ENCODE assay signal across 9 cellular contexts in genomic region chr9:21996438-21996837, GRCh38. TPM values are rescaled to one million over a fixed set of nuclear protein-coding genes. Genes with fewer than 3 reads are reported as not detected.
DNase-seq lines count a peak whose midpoint lies in the region; ATAC-seq, FAIRE-seq and TF ChIP-seq lines count a peak whose summit lies in the region.
"Had no signal": no experiment of that assay in that cellular context is flagged by ENCODE, and none has a peak within 500 bp of the region (broad histone marks: within the 10 kb centered on the region; RNA-seq: fewer than 3 reads in every experiment).

No MANE protein-coding gene starts in this region.

- H3K36me3 ChIP-seq in Karpas-422 (ENCODE audit: insufficient read depth, low read length) (peaks cover 3% of the 10 kb centered on the region; the same call in 1 of the 2 replicates), kidney (ENCODE audit: control insufficient read depth in 1 of 2, insufficient read depth in 2 of 2, low read length in 2 of 2) (no peaks in the 10 kb centered on the region), thyroid gland (no peaks in the 10 kb centered on the region)

- H3K27ac ChIP-seq in Karpas-422 (ENCODE audit: low read length) (peak overlapping the region; percentile 95), kidney (ENCODE audit: low read depth in 2 of 2, low read length in 2 of 2) (no peak overlapping the region), thyroid gland (no peak overlapping the region)

- H4K20me1 ChIP-seq in Karpas-422 (ENCODE audit: insufficient read depth, low read depth, low read length) = no peaks in the 10 kb centered on the region

- no peaks in the 10 kb centered on the region for H3K36me3 Mint-ChIP-seq in activated CD4-positive, alpha-beta memory T cell treated with anti-CD3 and anti-CD28 coated beads for 36 hours

- CTCF ChIA-PET in activated CD4-positive, alpha-beta memory T cell treated with anti-CD3 and anti-CD28 coated beads for 36 hours (lab: Charles Lee) = interaction anchor here (0.7 to 11.0 kb wide), 3 partner anchors 9 to 183 kb away, joined by 3 to 88 read pairs (median 4); partner anchors contain the start of gene CDKN2B

- H3K27me3 ChIP-seq in Karpas-422 (ENCODE audit: low read length) = no peaks in the 10 kb centered on the region
- H3K27me3 ChIP-seq in thyroid gland = peaks cover 10% of the 10 kb centered on the region

- TF ChIP-seq POLR2A in thyroid gland (IDR thresholded peaks at IDR 0.05) = no peak

- H3K27me3 Mint-ChIP-seq in activated CD4-positive, alpha-beta memory T cell treated with anti-CD3 and anti-CD28 coated beads for 36 hours = peaks cover 22% of the 10 kb centered on the region

- peak overlapping the region; percentile 83 for H3K4me2 ChIP-seq in Karpas-422 (ENCODE audit: low read depth, low read length, poor library complexity, severe bottlenecking)

- intact Hi-C loops in activated CD4-positive, alpha-beta memory T cell treated with anti-CD3 and anti-CD28 coated beads for 36 hours (cut with micrococcal nuclease) = loop anchor here (5.0 kb wide), 1 partner anchor 41 kb away; no protein-coding TSS in a partner anchor
- intact Hi-C loops in kidney (cut with DNase I) (no loop called here), thyroid gland (cut with DNase I) (no loop called here), left colon (cut with DNase I, micrococcal nuclease) (no loop called here)

- FAIRE-seq in kidney (lab: Jason Lieb, UNC) = no peak

- H3K9me3 Mint-ChIP-seq in activated CD4-positive, alpha-beta memory T cell treated with anti-CD3 and anti-CD28 coated beads for 36 hours = no peaks in the 10 kb centered on the region

- H3K9me3 ChIP-seq in Karpas-422 (ENCODE audit: low read length) (no peaks in the 10 kb centered on the region), kidney (ENCODE audit: control insufficient read depth in 1 of 2, low read length in 2 of 2) (no peaks in the 10 kb centered on the region), thyroid gland (no peaks in the 10 kb centered on the region)

- peak overlapping the region; percentile 91 for H3K9ac ChIP-seq in Karpas-422 (ENCODE audit: low read length)
- H3K9ac ChIP-seq in kidney (ENCODE audit: low read length in 2 of 2) = no peak overlapping the region

- H3K9me2 ChIP-seq in Karpas-422 (replicated peaks; ENCODE audit: insufficient read depth, low read length) = no peaks in the 10 kb centered on the region

- no peak overlapping the region for H2AFZ ChIP-seq in Karpas-422 (ENCODE audit: low read length)

- H3K4me1 ChIP-seq in Karpas-422 (ENCODE audit: low read length) (peaks cover 51% of the 10 kb centered on the region), kidney (ENCODE audit: control insufficient read depth in 1 of 2, insufficient read depth in 1 of 2, low read depth in 1 of 2, low read length in 2 of 2) (peaks cover 0 to 12% of the 10 kb centered on the region in 2 donors), thyroid gland (peaks cover 8 to 12% of the 10 kb centered on the region in 2 donors)

- H3K4me3 ChIP-seq in Karpas-422 (ENCODE audit: low read length) (peak overlapping the region; percentile 86), kidney (ENCODE audit: low read length in 2 of 2) (no peak overlapping the region), thyroid gland (replicated peaks in 1 of 3) (no peak overlapping the region)

- peak; percentile 65 for DNase-seq in DMS79 treated with DMSO at 0.1 percent for 48 hours (lab: John Stamatoyannopoulos, UW)
- DNase-seq in Karpas-422 = no peak
- DNase-seq in activated CD4-positive, alpha-beta memory T cell treated with anti-CD3 and anti-CD28 coated beads for 36 hours = no peak
- DNase-seq in kidney = peak; percentile 34
- DNase-seq in thyroid gland = no peak
- DNase-seq in activated naive CD4-positive, alpha-beta T cell treated with Interleukin-2 at 50 U/mL for 16 hours = no peak
- DNase-seq in left colon = no peak
- DNase-seq: stimulated activated CD4-positive, alpha-beta T cell treated with anti-CD3 and anti-CD28 coated beads, Interleukin-4, amount 100 ng/mL, for 4 hours had no signal

- POLR2A ChIA-PET in activated CD4-positive, alpha-beta memory T cell treated with anti-CD3 and anti-CD28 coated beads for 36 hours (lab: Charles Lee) = no interaction called here

- peaks cover 11% of the 10 kb centered on the region for H3K4me1 Mint-ChIP-seq in activated CD4-positive, alpha-beta memory T cell treated with anti-CD3 and anti-CD28 coated beads for 36 hours (ENCODE audit: low read depth)

- WGBS in thyroid gland, 2 donors = 59 to 69% methylated on average over 9 of the region's 9 CpGs

- H3K27ac Mint-ChIP-seq in activated CD4-positive, alpha-beta memory T cell treated with anti-CD3 and anti-CD28 coated beads for 36 hours = no peak overlapping the region

- no peak for TF ChIP-seq CTCF in kidney (IDR thresholded peaks at IDR 0.05; ENCODE audit: borderline replicate concordance, extremely low read depth, insufficient read depth)
- no peak for TF ChIP-seq CTCF in thyroid gland (IDR thresholded peaks at IDR 0.05)

- ATAC-seq in GM19395 (IDR thresholded peaks at IDR 0.05; ENCODE audit: unreplicated experiment) (no peak), left colon (no peak)

- peaks cover 85% of the 10 kb centered on the region for H3K79me2 ChIP-seq in Karpas-422 (ENCODE audit: low read length)

- H3K4me3 Mint-ChIP-seq in activated CD4-positive, alpha-beta memory T cell treated with anti-CD3 and anti-CD28 coated beads for 36 hours = peak overlapping the region; percentile 86

RNA-seq across cellular contexts. Expression of gene CDKN2B-AS1, which starts 1.8 kb away (rescaled TPM):
- 14.5 and 35.3 TPM in 2 replicates for total RNA-seq in Karpas-422 (2014; rRNA removed; shearing (Covaris generic); ENCODE audit: low replicate concordance)
- under 1 TPM; 0.59 to 0.87 TPM for total RNA-seq in activated CD4-positive, alpha-beta memory T cell treated with anti-CD3 and anti-CD28 coated beads for 36 hours
- total RNA-seq in kidney (0.82 TPM), thyroid gland (under 1 TPM in 2 of 4 donors, not detected in 2; 0.38 to 0.56 TPM), left colon (100 to 1,000 TPM; 108 to 124 TPM)
- polyA plus RNA-seq in kidney (ENCODE audit: insufficient read depth, low read depth, low replicate concordance) = not detected

RNA-seq across cellular contexts. Expression of gene CDKN2A, which starts 2.2 kb away (rescaled TPM):
- 88.7 and 254 TPM in 2 replicates for total RNA-seq in Karpas-422 (2014; rRNA removed; shearing (Covaris generic); ENCODE audit: low replicate concordance)
- total RNA-seq in activated CD4-positive, alpha-beta memory T cell treated with anti-CD3 and anti-CD28 coated beads for 36 hours = 1 to 10 TPM; 3.9 TPM
- total RNA-seq in kidney (4.1 TPM), thyroid gland (1 to 10 TPM in 3 of 4 donors, not detected in 1; 1.9 to 2.3 (median 2.1) TPM), left colon (1 to 10 TPM in 1 of 2 donors, under 1 TPM in 1; 0.34 to 1.8 TPM)
- not detected for polyA plus RNA-seq in kidney (ENCODE audit: insufficient read depth, low read depth, low replicate concordance)

RNA-seq across cellular contexts. Expression of gene CDKN2B, which starts 12.7 kb away (rescaled TPM):
- 2.0 and 4.3 TPM in 2 replicates for total RNA-seq in Karpas-422 (2014; rRNA removed; shearing (Covaris generic); ENCODE audit: low replicate concordance)
- total RNA-seq in activated CD4-positive, alpha-beta memory T cell treated with anti-CD3 and anti-CD28 coated beads for 36 hours = under 1 TPM; 0.05 to 0.10 TPM
- total RNA-seq in kidney (1.8 TPM), thyroid gland (1 to 10 TPM in 2 of 4 donors, under 1 TPM in 2; 0.44 to 2.0 (median 1.2) TPM), left colon (100 to 1,000 TPM; 158 to 160 TPM)
- polyA plus RNA-seq in kidney (ENCODE audit: insufficient read depth, low read depth, low replicate concordance) = 0.30 TPM

Comparison
In these comparisons a context has a peak if more than half of its experiments do, and no peak if none do; other contexts are left out.
1. DNase-seq: peak in DMS79 treated with DMSO at 0.1 percent for 48 hours (single experiment) and kidney (single experiment); none in Karpas-422 (single experiment), activated CD4-positive, alpha-beta memory T cell treated with anti-CD3 and anti-CD28 coated beads for 36 hours (single experiment), thyroid gland (0 of 2), activated naive CD4-positive, alpha-beta T cell treated with Interleukin-2 at 50 U/mL for 16 hours (single experiment) and left colon (0 of 2).
2. RNA of gene CDKN2A, which starts 2.2 kb away (total RNA-seq): 88.7 to 254 TPM in Karpas-422; 4.1 TPM in kidney (single experiment), 3.9 TPM in activated CD4-positive, alpha-beta memory T cell treated with anti-CD3 and anti-CD28 coated beads for 36 hours, 1.9 to 2.3 TPM in thyroid gland and 0.34 to 1.8 TPM in left colon; every median in the first group is over 10 times any median in the second.
3. RNA of gene CDKN2B, which starts 12.7 kb away (total RNA-seq): 158 to 160 TPM in left colon; 2.0 to 4.3 TPM in Karpas-422, 1.8 TPM in kidney (single experiment), 0.44 to 2.0 TPM in thyroid gland and 0.05 to 0.10 TPM in activated CD4-positive, alpha-beta memory T cell treated with anti-CD3 and anti-CD28 coated beads for 36 hours; every median in the first group is over 10 times any median in the second.